Comparison of ENCODE assay signal across 14 cellular contexts in the genomic region with DNA sequence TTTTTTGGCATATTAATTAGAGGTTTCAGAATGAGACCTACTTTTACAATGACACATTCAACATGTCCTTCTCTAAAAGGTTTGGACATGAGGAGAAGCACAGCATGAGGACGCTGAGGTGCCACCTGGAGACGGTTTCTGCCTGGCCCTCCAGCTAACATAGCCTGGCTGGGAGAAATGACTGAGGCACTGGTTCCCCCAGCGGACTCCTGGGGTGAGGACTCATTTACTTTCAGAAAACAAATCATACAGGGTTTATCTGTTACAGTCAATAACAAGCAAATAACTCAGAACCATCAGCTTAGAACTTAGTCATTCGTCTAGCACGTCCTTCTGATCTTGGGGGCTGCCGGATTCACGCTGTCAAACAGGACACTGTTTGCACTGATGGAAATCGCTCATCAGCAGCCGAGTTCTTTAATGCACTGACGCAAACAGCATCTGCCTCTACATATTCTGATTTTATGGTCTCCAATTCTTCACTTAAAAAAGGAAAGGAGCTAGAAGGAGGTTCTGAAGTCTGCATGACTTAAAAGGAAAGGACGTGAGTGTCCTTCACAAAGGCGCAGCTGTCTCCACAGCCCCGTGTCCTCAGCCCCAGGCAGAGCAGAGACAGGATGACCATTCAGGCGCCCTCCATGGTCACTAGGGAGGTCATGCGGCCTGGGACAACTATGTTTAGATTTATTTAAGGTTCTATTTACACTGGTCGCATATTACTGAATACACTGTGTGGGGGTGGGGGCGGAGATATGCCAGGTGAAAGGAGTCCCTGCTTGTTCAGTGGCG. TPM values are rescaled to one million over a fixed set of nuclear protein-coding genes. Genes with fewer than 3 reads are reported as not detected.
A peak's percentile ranks its signal among the peaks of the same experiment; 100 is the strongest.
DNase-seq lines count a peak whose midpoint lies in the region; ATAC-seq and TF ChIP-seq lines count a peak whose summit lies in the region.
"Had no signal": no experiment of that assay in that cellular context is flagged by ENCODE, and none has a peak within 500 bp of the region (broad histone marks: within the 10 kb centered on the region; RNA-seq: fewer than 3 reads in every experiment).

No MANE protein-coding gene starts in this region.

- H3K4me3 ChIP-seq in mucosa of descending colon (no peak overlapping the region), MM.1S (ENCODE audit: low read length) (no peak overlapping the region)
- H3K4me3 ChIP-seq: gastroesophageal sphincter, Peyer's patch had no signal

- no peaks in the 10 kb centered on the region for H3F3A ChIP-seq in MM.1S (ENCODE audit: insufficient read depth, low read length)

- DNase-seq in COLO668 (lab: John Stamatoyannopoulos, UW; ENCODE audit: unreplicated experiment) (peak; percentile 69), DMS53 treated with DMSO at 0.1 percent for 48 hours (lab: John Stamatoyannopoulos, UW; ENCODE audit: unreplicated experiment) (peak; percentile 27), T-helper 17 cell (no peak), mucosa of descending colon (peak in 2 of 3 donors; percentile 13), NCI-H2196 treated with DMSO at 0.1 percent for 48 hours (lab: John Stamatoyannopoulos, UW; ENCODE audit: unreplicated experiment) (no peak), epidermal melanocyte (ENCODE audit: insufficient read length, low spot score) (no peak), MM.1S (no peak)
- DNase-seq: activated CD4-positive, alpha-beta T cell treated with anti-CD3 and anti-CD28 coated beads for 1 hour; activated effector memory CD4-positive, alpha-beta T cell treated with Interleukin-2 at 50 U/mL for 16 hours; KG1; left cardiac atrium; NCI-H82; Peyer's patch had no signal

- H3K27ac Mint-ChIP-seq in T-helper 17 cell = peak overlapping the region; percentile 45

- H3K4me1 Mint-ChIP-seq in T-helper 17 cell = peaks cover 9% of the 10 kb centered on the region

- no peak overlapping the region for H3K27ac ChIP-seq in MM.1S (ENCODE audit: low read length)
- H3K27ac ChIP-seq: gastroesophageal sphincter, Peyer's patch had no signal

- H3K79me2 ChIP-seq in MM.1S (ENCODE audit: low read length) = 0 out of 2 replicates have a peak, but pooled peaks cover 2% of the 10 kb centered on the region

- peaks cover 10% of the 10 kb centered on the region for H3K4me1 ChIP-seq in mucosa of descending colon (ENCODE audit: low read depth)
- no peaks in the 10 kb centered on the region for H3K4me1 ChIP-seq in MM.1S (ENCODE audit: low read length)
- H3K4me1 ChIP-seq: gastroesophageal sphincter had no signal

- ATAC-seq in T-helper 17 cell (no peak), mucosa of descending colon (no peak)
- ATAC-seq: gastroesophageal sphincter, left cardiac atrium had no signal

- intact Hi-C loops in mucosa of descending colon (cut with DNase I, micrococcal nuclease) = no loop called here

- no peak overlapping the region for H3K9ac ChIP-seq in MM.1S (ENCODE audit: low read length)

- no peaks in the 10 kb centered on the region for H4K20me1 ChIP-seq in MM.1S (ENCODE audit: insufficient read depth, low read length)

- no peaks in the 10 kb centered on the region for H3K27me3 ChIP-seq in MM.1S (replicated peaks; ENCODE audit: insufficient read depth, low read length)
- H3K27me3 ChIP-seq: gastroesophageal sphincter, Peyer's patch had no signal

- H3K36me3 ChIP-seq in mucosa of descending colon (ENCODE audit: low read depth) = peaks cover 15% of the 10 kb centered on the region
- peaks cover 9% of the 10 kb centered on the region; the same call in 1 of the 2 replicates for H3K36me3 ChIP-seq in MM.1S (replicated peaks; ENCODE audit: insufficient read depth, low read length)

- no peak overlapping the region for H2AFZ ChIP-seq in MM.1S (ENCODE audit: low read length)

- H3K4me3 Mint-ChIP-seq in T-helper 17 cell = no peak overlapping the region

- TF ChIP-seq CTCF in mucosa of descending colon (IDR thresholded peaks at IDR 0.05) (no peak), MM.1S (IDR thresholded peaks at IDR 0.05; ENCODE audit: low read length) (no peak)

- H3K27me3 Mint-ChIP-seq in T-helper 17 cell = no peaks in the 10 kb centered on the region

- no peaks in the 10 kb centered on the region for H3K9me3 ChIP-seq in T-helper 17 cell (ENCODE audit: control insufficient read depth, low read length, poor library complexity, severe bottlenecking)
- H3K9me3 ChIP-seq in mucosa of descending colon = no peaks in the 10 kb centered on the region
- H3K9me3 ChIP-seq in MM.1S (replicated peaks; ENCODE audit: insufficient read depth, low read length) = no peaks in the 10 kb centered on the region
- H3K9me3 ChIP-seq: gastroesophageal sphincter, Peyer's patch had no signal

- H3K4me2 ChIP-seq in MM.1S (ENCODE audit: low read depth, low read length) = no peak overlapping the region

- no peaks in the 10 kb centered on the region for H3K9me2 ChIP-seq in MM.1S (replicated peaks; ENCODE audit: insufficient read depth, low read length)

- H3K36me3 Mint-ChIP-seq in T-helper 17 cell (ENCODE audit: low read depth) = peaks cover 3% of the 10 kb centered on the region

RNA-seq across cellular contexts. Expression of a gene that starts 44.2 kb away (rescaled TPM):
- total RNA-seq in T-helper 17 cell (100 to 1,000 TPM; 164 to 174 TPM), mucosa of descending colon (10 to 100 TPM; 40.3 to 51.7 (median 50.0) TPM)

Comparison
In these comparisons a context has a peak if more than half of its experiments do, and no peak if none do; other contexts are left out.
1. DNase-seq: peak in COLO668 (single experiment), DMS53 treated with DMSO at 0.1 percent for 48 hours (single experiment) and mucosa of descending colon (2 of 3); none in T-helper 17 cell (0 of 3), NCI-H2196 treated with DMSO at 0.1 percent for 48 hours (single experiment), epidermal melanocyte (single experiment) and MM.1S (single experiment).